6 cellular contexts compared by ENCODE assay signal in the genomic region with DNA sequence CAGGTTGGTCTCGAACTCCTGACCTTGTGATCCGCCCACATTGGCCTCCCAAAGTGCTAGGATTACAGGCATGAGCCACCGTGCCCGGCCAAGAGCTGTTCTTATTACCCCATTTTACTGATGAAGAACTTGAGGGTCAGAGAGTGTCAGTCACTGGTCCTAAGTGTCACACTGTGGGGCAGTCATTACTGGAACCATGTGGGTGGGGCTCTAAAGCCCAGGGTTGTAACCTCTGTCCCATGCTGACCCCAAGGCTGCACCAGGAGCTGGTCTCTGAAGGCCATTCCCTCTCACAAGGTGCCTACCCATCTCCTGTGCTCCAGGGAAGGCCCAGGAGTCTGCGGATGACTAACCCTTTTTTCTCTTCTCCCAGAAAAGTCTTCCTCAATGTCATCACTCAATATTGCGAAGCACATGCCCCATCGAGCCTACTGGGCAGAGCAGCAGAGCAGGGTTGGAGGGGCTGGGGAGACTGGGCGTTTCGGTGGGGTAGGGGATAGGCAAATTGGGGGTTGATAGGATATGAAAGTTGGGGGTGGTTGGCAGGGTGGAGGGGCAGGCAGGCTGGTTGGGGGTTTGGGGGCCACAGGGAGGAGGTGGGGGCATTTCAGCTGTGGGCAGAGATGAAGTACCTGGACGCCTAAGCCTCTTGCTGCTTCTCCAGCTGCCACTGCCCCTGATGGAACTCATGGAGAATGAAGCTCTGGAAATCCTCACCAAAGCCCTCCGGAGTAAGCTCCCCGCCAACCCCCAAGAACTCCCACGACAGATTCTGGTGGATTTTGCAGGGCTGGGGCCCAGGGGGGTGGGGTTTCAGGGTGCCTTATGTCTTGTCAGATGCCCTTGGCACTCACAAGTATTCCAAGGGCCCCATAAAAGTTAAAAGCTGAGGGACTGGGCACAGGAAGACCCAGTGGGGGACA. TPM values are rescaled to one million over a fixed set of nuclear protein-coding genes. Genes with fewer than 3 reads are reported as not detected.
DNase-seq lines count a peak whose midpoint lies in the region; ATAC-seq and TF ChIP-seq lines count a peak whose summit lies in the region.

No MANE protein-coding gene starts in this region.

- peaks cover 42% of the 10 kb centered on the region for H3K4me1 Mint-ChIP-seq in CD4-positive, alpha-beta T cell (ENCODE audit: low read depth)

- H3K4me3 ChIP-seq in PC-9: no peak overlapping the region; the same call in 1 of the 2 replicates

- no peaks in the 10 kb centered on the region for H3K9me2 ChIP-seq in PC-9 (ENCODE audit: insufficient read depth)

- peaks cover 43% of the 10 kb centered on the region for H3K27me3 Mint-ChIP-seq in CD4-positive, alpha-beta T cell

- CTCF ChIA-PET in CD4-positive, alpha-beta T cell (lab: Charles Lee): interaction anchor here (0.6 to 6.0 kb wide), 16 partner anchors 14 to 442 kb away, joined by 3 to 123 read pairs (median 8); partner anchors contain the start of genes BAD, FERMT3, GPR137 and NUDT22
- CTCF ChIA-PET in PC-9 (lab: Charles Lee): interaction anchor here (0.6 to 1.9 kb wide), 11 partner anchors 14 to 345 kb away, joined by 3 to 22 read pairs (median 6); partner anchors contain the start of genes PPP1R14B, PRDX5 and TRMT112

- no peaks in the 10 kb centered on the region for H3K36me3 ChIP-seq in PC-9 (ENCODE audit: low read depth)

- peaks cover 35% of the 10 kb centered on the region for H3K27me3 ChIP-seq in CD4-positive, alpha-beta T cell (ENCODE audit: control insufficient read depth, insufficient read depth, low read length)
- 0 out of 2 replicates have a peak, but pooled peaks cover 7% of the 10 kb centered on the region for H3K27me3 ChIP-seq in PC-9 (ENCODE audit: insufficient read depth, low read depth)

- H3K79me2 ChIP-seq in PC-9 (ENCODE audit: low read depth): peaks cover 21% of the 10 kb centered on the region

- H3F3A ChIP-seq in PC-9 (ENCODE audit: insufficient read depth, low read depth): peaks cover 24% of the 10 kb centered on the region; the same call in 1 of the 2 replicates

- H3K9me3 ChIP-seq in CD4-positive, alpha-beta T cell (ENCODE audit: control insufficient read depth, low read length): no peaks in the 10 kb centered on the region
- H3K9me3 ChIP-seq in PC-9 (ENCODE audit: insufficient read depth, low read depth): no peaks in the 10 kb centered on the region

- POLR2A ChIA-PET in CD4-positive, alpha-beta T cell (lab: Charles Lee): interaction anchor here (0.6 to 7.6 kb wide), 13 partner anchors 13 to 1576 kb away, joined by 3 to 105 read pairs (median 9); partner anchors contain the start of genes BAD, FERMT3, FKBP2 and GPR137
- POLR2A ChIA-PET in PC-9 (lab: Charles Lee; ENCODE audit: unreplicated experiment): interaction anchor here (0.5 kb wide), 2 partner anchors 27 to 118 kb away, joined by 7 to 19 read pairs; partner anchors contain the start of gene STIP1

- TF ChIP-seq CTCF in CD4-positive, alpha-beta T cell (IDR thresholded peaks at IDR 0.05): no peak
- TF ChIP-seq CTCF in PC-9 (conservative IDR thresholded peaks at IDR 0.05): no peak

- no peaks in the 10 kb centered on the region for H3K9me3 Mint-ChIP-seq in CD4-positive, alpha-beta T cell

- peak overlapping the region; percentile 77 for H3K4me2 ChIP-seq in PC-9

- H3K4me3 Mint-ChIP-seq in CD4-positive, alpha-beta T cell: peak overlapping the region; percentile 98

- no TSS peak for BruUV-seq in PC-9 (replicated peaks; lab: Mats Ljungman, UMichigan)

- intact Hi-C loops in CD4-positive, alpha-beta T cell (cut with DNase I, micrococcal nuclease): loop anchor here (1.0 to 10.0 kb wide), 11 partner anchors 17 to 466 kb away; partner anchors contain the start of genes FKBP2 (in 1 of the 2), GPR137 (in 1 of the 2), MARK2 (in 1 of the 2) and PLCB3 (in 1 of the 2)
- intact Hi-C loops in PC-9 (cut with micrococcal nuclease; ENCODE audit: unreplicated experiment): loop anchor here (1.0 to 10.0 kb wide), 6 partner anchors 15 to 469 kb away; partner anchors contain the start of genes COX8A, FKBP2, MARK2 and PRDX5

- H3K27ac ChIP-seq in CD4-positive, alpha-beta T cell (ENCODE audit: low read depth, low read length): no peak overlapping the region
- no peak overlapping the region for H3K27ac ChIP-seq in PC-9

- H3K4me1 ChIP-seq in PC-9 (replicated peaks; ENCODE audit: insufficient read depth): peaks cover 27% of the 10 kb centered on the region

- peaks cover 7% of the 10 kb centered on the region for H3K36me3 Mint-ChIP-seq in CD4-positive, alpha-beta T cell (ENCODE audit: low read depth)

- H2AFZ ChIP-seq in PC-9: no peak overlapping the region

- DNase-seq in CD4-positive, alpha-beta T cell: no peak
- DNase-seq in PC-9 (peak in 1 of 2 experiments; percentile 34), left lobe of liver (ENCODE audit: low spot score) (peak; percentile 50), HT-29 (ENCODE audit: low spot score) (no peak), GOT3 (lab: John Stamatoyannopoulos, UW) (no peak)
- no peak for DNase-seq in stimulated activated CD4-positive, alpha-beta T cell treated with anti-CD3 and anti-CD28 coated beads, Interleukin-2, amount 100 ng/mL, for 48 hours

- no peak for ATAC-seq in CD4-positive, alpha-beta T cell (ENCODE audit: poor library complexity)
- no peak for ATAC-seq in left lobe of liver

- no peaks in the 10 kb centered on the region; the same call in 1 of the 2 replicates for H4K20me1 ChIP-seq in PC-9 (ENCODE audit: insufficient read depth)

- peak overlapping the region; percentile 96 for H3K27ac Mint-ChIP-seq in CD4-positive, alpha-beta T cell

RNA-seq across cellular contexts. Expression of gene ESRRA, which starts 2.0 kb away (rescaled TPM):
- total RNA-seq in CD4-positive, alpha-beta T cell: 10 to 100 TPM; 10.9 to 12.0 TPM
- total RNA-seq in PC-9 (2021) (61.0 and 64.6 TPM in 2 replicates), left lobe of liver (53.6 TPM)
- 180 TPM in 2 replicates for total RNA-seq in HT-29 (2014; rRNA removed; shearing (Covaris generic))

RNA-seq across cellular contexts. Expression of gene CATSPERZ, which starts 3.2 kb away (rescaled TPM):
- total RNA-seq in CD4-positive, alpha-beta T cell: not detected
- total RNA-seq in PC-9 (2021) (1.3 TPM in 1 of 2 replicates, not detected in the other), left lobe of liver (not detected)
- 1.4 and 2.3 TPM in 2 replicates for total RNA-seq in HT-29 (2014; rRNA removed; shearing (Covaris generic))

RNA-seq across cellular contexts. Expression of gene KCNK4, which starts 12.3 kb away (rescaled TPM):
- total RNA-seq in CD4-positive, alpha-beta T cell: under 1 TPM in 1 of 2 experiments, not detected in 1; 0.14 TPM
- total RNA-seq in PC-9 (2021) (0.53 and 0.57 TPM in 2 replicates), left lobe of liver (not detected)
- not detected in 2 replicates for total RNA-seq in HT-29 (2014; rRNA removed; shearing (Covaris generic))

RNA-seq across cellular contexts. Expression of gene TRMT112, which starts 14.0 kb away (rescaled TPM):
- 10 to 100 TPM; 70.5 to 71.4 TPM for total RNA-seq in CD4-positive, alpha-beta T cell
- total RNA-seq in PC-9 (2021) (264 and 275 TPM in 2 replicates), left lobe of liver (59.1 TPM)
- total RNA-seq in HT-29 (2014; rRNA removed; shearing (Covaris generic)): 503 and 525 TPM in 2 replicates

RNA-seq across cellular contexts. Expression of gene PRDX5, which starts 14.6 kb away (rescaled TPM):
- 10 to 100 TPM; 31.7 to 33.1 TPM for total RNA-seq in CD4-positive, alpha-beta T cell
- 381 and 441 TPM in 2 replicates for total RNA-seq in PC-9 (2021)
- total RNA-seq in left lobe of liver: 96.4 TPM
- total RNA-seq in HT-29 (2014; rRNA removed; shearing (Covaris generic)): 254 and 276 TPM in 2 replicates
